11 cellular contexts compared by ENCODE assay signal in genomic region chr3:53140575-53141467, GRCh38. TPM values are rescaled to one million over a fixed set of nuclear protein-coding genes. Genes with fewer than 3 reads are reported as not detected.
DNase-seq lines count a peak whose midpoint lies in the region; ATAC-seq, FAIRE-seq and TF ChIP-seq lines count a peak whose summit lies in the region.
"Had no signal": no experiment of that assay in that cellular context is flagged by ENCODE, and none has a peak within 500 bp of the region (broad histone marks: within the 10 kb centered on the region; RNA-seq: fewer than 3 reads in every experiment).

No MANE protein-coding gene starts in this region.

- no peak for ATAC-seq in WTC11

- no peaks in the 10 kb centered on the region for H3K36me3 Mint-ChIP-seq in activated naive CD4-positive, alpha-beta T cell treated with anti-CD3 and anti-CD28 coated beads for 36 hours (ENCODE audit: low read depth)
- H3K36me3 Mint-ChIP-seq in activated naive CD4-positive, alpha-beta T cell treated with anti-CD3 and anti-CD28 coated beads, Interleukin-2, amount 10 ng/mL, durations not matched to agents 7 days and 5 days = no peaks in the 10 kb centered on the region
- no peaks in the 10 kb centered on the region for H3K36me3 Mint-ChIP-seq in WTC11
- H3K36me3 Mint-ChIP-seq: CD4-positive, alpha-beta memory T cell had no signal

- intact Hi-C loops in activated naive CD4-positive, alpha-beta T cell treated with anti-CD3 and anti-CD28 coated beads for 36 hours (cut with micrococcal nuclease) = no loop called here

- TF ChIP-seq CTCF in fibroblast of villous mesenchyme (IDR thresholded peaks at IDR 0.05; ENCODE audit: insufficient read depth, low read depth, low read length) = no peak
- TF ChIP-seq CTCF in WTC11 (IDR thresholded peaks at IDR 0.05) = no peak

- no peaks in the 10 kb centered on the region for H3K9me3 Mint-ChIP-seq in activated naive CD4-positive, alpha-beta T cell treated with anti-CD3 and anti-CD28 coated beads for 36 hours
- no peaks in the 10 kb centered on the region for H3K9me3 Mint-ChIP-seq in activated naive CD4-positive, alpha-beta T cell treated with anti-CD3 and anti-CD28 coated beads, Interleukin-2, amount 10 ng/mL, durations not matched to agents 7 days and 5 days
- H3K9me3 Mint-ChIP-seq in WTC11 = no peaks in the 10 kb centered on the region
- H3K9me3 Mint-ChIP-seq: stimulated activated naive CD8-positive, alpha-beta T cell treated with anti-CD3 and anti-CD28 coated beads, Interleukin-15, Interleukin-2, amounts not matched to agents 100 ng/mL and 50 ng/mL, for 24 hours had no signal

- no peak overlapping the region for H3K4me3 ChIP-seq in fibroblast of villous mesenchyme (ENCODE audit: low read depth, low read length)

- H3K4me1 Mint-ChIP-seq in activated naive CD4-positive, alpha-beta T cell treated with anti-CD3 and anti-CD28 coated beads for 36 hours (ENCODE audit: low read depth) = no peaks in the 10 kb centered on the region
- H3K4me1 Mint-ChIP-seq in activated naive CD4-positive, alpha-beta T cell treated with anti-CD3 and anti-CD28 coated beads, Interleukin-2, amount 10 ng/mL, durations not matched to agents 7 days and 5 days = no peaks in the 10 kb centered on the region
- peaks cover 6% of the 10 kb centered on the region; the same call in 1 of the 2 replicates for H3K4me1 Mint-ChIP-seq in WTC11
- H3K4me1 Mint-ChIP-seq: CD4-positive, alpha-beta memory T cell had no signal

- H3K4me3 Mint-ChIP-seq in activated naive CD4-positive, alpha-beta T cell treated with anti-CD3 and anti-CD28 coated beads for 36 hours = no peak overlapping the region
- H3K4me3 Mint-ChIP-seq in activated naive CD4-positive, alpha-beta T cell treated with anti-CD3 and anti-CD28 coated beads, Interleukin-2, amount 10 ng/mL, durations not matched to agents 7 days and 5 days = no peak overlapping the region
- no peak overlapping the region for H3K4me3 Mint-ChIP-seq in WTC11
- H3K4me3 Mint-ChIP-seq: CD4-positive, alpha-beta memory T cell; stimulated activated naive CD8-positive, alpha-beta T cell treated with anti-CD3 and anti-CD28 coated beads, Interleukin-15, Interleukin-2, amounts not matched to agents 100 ng/mL and 50 ng/mL, for 24 hours had no signal

- H3K27me3 Mint-ChIP-seq in activated naive CD4-positive, alpha-beta T cell treated with anti-CD3 and anti-CD28 coated beads for 36 hours (ENCODE audit: low read depth) = no peaks in the 10 kb centered on the region
- peaks cover 12% of the 10 kb centered on the region for H3K27me3 Mint-ChIP-seq in activated naive CD4-positive, alpha-beta T cell treated with anti-CD3 and anti-CD28 coated beads, Interleukin-2, amount 10 ng/mL, durations not matched to agents 7 days and 5 days
- no peaks in the 10 kb centered on the region for H3K27me3 Mint-ChIP-seq in WTC11 (ENCODE audit: low read depth)
- H3K27me3 Mint-ChIP-seq: CD4-positive, alpha-beta memory T cell; stimulated activated naive CD8-positive, alpha-beta T cell treated with anti-CD3 and anti-CD28 coated beads, Interleukin-15, Interleukin-2, amounts not matched to agents 100 ng/mL and 50 ng/mL, for 24 hours had no signal

- peak; percentile 30 for DNase-seq in activated naive CD4-positive, alpha-beta T cell treated with anti-CD3 and anti-CD28 coated beads for 36 hours
- no peak for DNase-seq in activated naive CD4-positive, alpha-beta T cell treated with anti-CD3 and anti-CD28 coated beads, Interleukin-2, amount 10 ng/mL, durations not matched to agents 7 days and 5 days
- peak; percentile 37 for DNase-seq in RCC 7860 (ENCODE audit: low spot score)
- peak; percentile 16 for DNase-seq in fibroblast of villous mesenchyme (ENCODE audit: low read depth)
- peak; percentile 71 for DNase-seq in stromal cell of bone marrow (ENCODE audit: low read depth)
- DNase-seq in WTC11 (ENCODE audit: low spot score) = no peak
- DNase-seq in GM19239 (ENCODE audit: insufficient read length, low spot score) = no peak
- no peak for DNase-seq in putamen (ENCODE audit: low spot score)
- DNase-seq: CD4-positive, alpha-beta memory T cell; foreskin melanocyte had no signal

- FAIRE-seq in RCC 7860 (lab: Jason Lieb, UNC) (no peak), GM19239 (lab: Jason Lieb, UNC) (no peak)

- no peak overlapping the region for H3K27ac Mint-ChIP-seq in activated naive CD4-positive, alpha-beta T cell treated with anti-CD3 and anti-CD28 coated beads for 36 hours
- H3K27ac Mint-ChIP-seq in activated naive CD4-positive, alpha-beta T cell treated with anti-CD3 and anti-CD28 coated beads, Interleukin-2, amount 10 ng/mL, durations not matched to agents 7 days and 5 days = no peak overlapping the region
- H3K27ac Mint-ChIP-seq in WTC11 = no peak overlapping the region
- H3K27ac Mint-ChIP-seq: CD4-positive, alpha-beta memory T cell; stimulated activated naive CD8-positive, alpha-beta T cell treated with anti-CD3 and anti-CD28 coated beads, Interleukin-15, Interleukin-2, amounts not matched to agents 100 ng/mL and 50 ng/mL, for 24 hours had no signal

- CTCF ChIA-PET in activated naive CD4-positive, alpha-beta T cell treated with anti-CD3 and anti-CD28 coated beads for 36 hours (lab: Charles Lee) = interaction anchor here (0.7 to 3.4 kb wide), 3 partner anchors 7 to 70 kb away, joined by 3 to 14 read pairs (median 3); no protein-coding TSS in a partner anchor
- CTCF ChIA-PET in activated naive CD4-positive, alpha-beta T cell treated with anti-CD3 and anti-CD28 coated beads, Interleukin-2, amount 10 ng/mL, durations not matched to agents 7 days and 5 days (lab: Charles Lee) = interaction anchor here (0.6 to 1.7 kb wide), 2 partner anchors 9 to 79 kb away, joined by 3 to 6 read pairs; no protein-coding TSS in a partner anchor
- CTCF ChIA-PET in WTC11 (lab: Charles Lee) = interaction anchor here (1.0 to 1.4 kb wide), 3 partner anchors 18 to 56 kb away, joined by 3 to 4 read pairs (median 3); no protein-coding TSS in a partner anchor

- POLR2A ChIA-PET in WTC11 (lab: Charles Lee) = no interaction called here

TF ChIP-seq in WTC11, 78 proteins besides CTCF, POLR2A, EP300 and RAD21:
- TF ChIP-seq ZNF423 (CRISPR knock-in tag; IDR thresholded peaks at IDR 0.05) (no peak), GTF2I (CRISPR knock-in tag; conservative IDR thresholded peaks at IDR 0.05) (no peak), TEAD1 (CRISPR knock-in tag; IDR thresholded peaks at IDR 0.05) (no peak), CREB1 (CRISPR knock-in tag; IDR thresholded peaks at IDR 0.05) (no peak)

RNA-seq across cellular contexts. Expression of gene RFT1, which starts 10.6 kb away (rescaled TPM):
- total RNA-seq in activated naive CD4-positive, alpha-beta T cell treated with anti-CD3 and anti-CD28 coated beads for 36 hours = 10 to 100 TPM; 29.9 to 31.7 TPM
- total RNA-seq in fibroblast of villous mesenchyme (9.0 and 13.4 TPM in 2 replicates), WTC11 (2021) (26.3 to 28.0 TPM (median 27.1 TPM) in 3 replicates)

RNA-seq across cellular contexts. Expression of gene PRKCD, which starts 20.2 kb away (rescaled TPM):
- total RNA-seq in activated naive CD4-positive, alpha-beta T cell treated with anti-CD3 and anti-CD28 coated beads for 36 hours = 10 to 100 TPM in 1 of 2 experiments, 1 to 10 TPM in 1; 9.1 to 10.2 TPM
- total RNA-seq in fibroblast of villous mesenchyme = 1.7 and 2.6 TPM in 2 replicates
- 16.7 to 19.2 TPM (median 18.0 TPM) in 3 replicates for total RNA-seq in WTC11 (2021)

Comparison
In these comparisons a context has a peak if more than half of its experiments do, and no peak if none do; other contexts are left out.
1. DNase-seq: peak in activated naive CD4-positive, alpha-beta T cell treated with anti-CD3 and anti-CD28 coated beads for 36 hours (single experiment), RCC 7860 (single experiment), fibroblast of villous mesenchyme (single experiment) and stromal cell of bone marrow (single experiment); none in activated naive CD4-positive, alpha-beta T cell treated with anti-CD3 and anti-CD28 coated beads, Interleukin-2, amount 10 ng/mL, durations not matched to agents 7 days and 5 days (single experiment), WTC11 (single experiment), GM19239 (single experiment) and putamen (single experiment).